ENCODE assay signal across 1 cellular context in genomic region chr11:5229388-5229787, GRCh38.
TF ChIP-seq lines count a peak whose summit lies in the region.

No MANE protein-coding gene starts in this region.

TF ChIP-seq in IMR-90, 13 proteins besides CTCF, POLR2A, EP300 and RAD21:
- TF ChIP-seq SMC3 (IDR thresholded peaks at IDR 0.05; ENCODE audit: low read depth, low read length) (no peak), NFE2L2 (IDR thresholded peaks at IDR 0.05; ENCODE audit: low read depth, low read length) (no peak), MXI1 (IDR thresholded peaks at IDR 0.05; ENCODE audit: borderline replicate concordance, low read depth, low read length) (no peak), ELK1 (IDR thresholded peaks at IDR 0.05; ENCODE audit: borderline replicate concordance, low read depth, low read length) (no peak), RCOR1 (IDR thresholded peaks at IDR 0.05; ENCODE audit: insufficient replicate concordance, low read length) (no peak), FOS (IDR thresholded peaks at IDR 0.05; ENCODE audit: low read depth, low read length) (no peak), RFX5 (IDR thresholded peaks at IDR 0.05; ENCODE audit: low read depth, low read length) (no peak), CEBPB (IDR thresholded peaks at IDR 0.05; ENCODE audit: low read depth, low read length) (no peak), BHLHE40 (IDR thresholded peaks at IDR 0.05; ENCODE audit: low read depth, low read length) (no peak)
